In genomic region chr21:29849735-29850176, GRCh38 we compare ENCODE assay signal across 8 cellular contexts.
DNase-seq lines count a peak whose midpoint lies in the region; ATAC-seq and TF ChIP-seq lines count a peak whose summit lies in the region.

No MANE protein-coding gene starts in this region.

- intact Hi-C loops in head of caudate nucleus (cut with DNase I) (loop anchor here (10.0 kb wide), 1 partner anchor 375 kb away; no protein-coding TSS in a partner anchor), psoas muscle (cut with DNase I) (loop anchor here (2.0 to 10.0 kb wide), 3 partner anchors 372 to 765 kb away; no protein-coding TSS in a partner anchor)

- H3K27me3 ChIP-seq in psoas muscle (ENCODE audit: insufficient read depth in 3 of 3, low read length in 2 of 3): no peaks in the 10 kb centered on the region

- no peaks in the 10 kb centered on the region for H3K9me3 ChIP-seq in psoas muscle

- WGBS in psoas muscle, 3 donors: 37 to 39% (median 39%) methylated on average over 6 of the region's 6 CpGs

- H3K4me3 ChIP-seq in psoas muscle: no peak overlapping the region

- TF ChIP-seq CTCF in GM12874 (IDR thresholded peaks at IDR 0.05; ENCODE audit: insufficient read depth, low read depth, low read length) (peak; percentile 74), LNCAP (IDR thresholded peaks at IDR 0.05) (peak; percentile 69), psoas muscle (IDR thresholded peaks at IDR 0.05) (peak; percentile 63)

- H3K27ac ChIP-seq in psoas muscle: no peak overlapping the region

- peak; percentile 67 to 87 (median 80) for ATAC-seq in psoas muscle

- DNase-seq in HCEC 1CT (peak; percentile 42), RPMI8226 (peak; percentile 60), head of caudate nucleus (peak; percentile 22 to 85 (median 60)), psoas muscle (no peak), mesenteric fat pad (ENCODE audit: low spot score) (no peak)
- peak; percentile 38 for DNase-seq in activated naive CD4-positive, alpha-beta T cell treated with anti-CD3 and anti-CD28 coated beads, Interleukin-2, amount 50 U/mL, for 16 hours

- H3K4me1 ChIP-seq in psoas muscle: no peaks in the 10 kb centered on the region

- no peaks in the 10 kb centered on the region for H3K36me3 ChIP-seq in psoas muscle (ENCODE audit: insufficient read depth in 1 of 2, low read depth in 1 of 2)

Comparison
In these comparisons a context has a peak if more than half of its experiments do, and no peak if none do; other contexts are left out.
1. DNase-seq: peak in HCEC 1CT (single experiment), RPMI8226 (single experiment), activated naive CD4-positive, alpha-beta T cell treated with anti-CD3 and anti-CD28 coated beads, Interleukin-2, amount 50 U/mL, for 16 hours (single experiment) and head of caudate nucleus (42 of 42); none in psoas muscle (0 of 2) and mesenteric fat pad (single experiment).
2. Peak in every context shown above with its lines, with median percentiles within 50 percentile points of each other: CTCF ChIP-seq.